In the genomic region with DNA sequence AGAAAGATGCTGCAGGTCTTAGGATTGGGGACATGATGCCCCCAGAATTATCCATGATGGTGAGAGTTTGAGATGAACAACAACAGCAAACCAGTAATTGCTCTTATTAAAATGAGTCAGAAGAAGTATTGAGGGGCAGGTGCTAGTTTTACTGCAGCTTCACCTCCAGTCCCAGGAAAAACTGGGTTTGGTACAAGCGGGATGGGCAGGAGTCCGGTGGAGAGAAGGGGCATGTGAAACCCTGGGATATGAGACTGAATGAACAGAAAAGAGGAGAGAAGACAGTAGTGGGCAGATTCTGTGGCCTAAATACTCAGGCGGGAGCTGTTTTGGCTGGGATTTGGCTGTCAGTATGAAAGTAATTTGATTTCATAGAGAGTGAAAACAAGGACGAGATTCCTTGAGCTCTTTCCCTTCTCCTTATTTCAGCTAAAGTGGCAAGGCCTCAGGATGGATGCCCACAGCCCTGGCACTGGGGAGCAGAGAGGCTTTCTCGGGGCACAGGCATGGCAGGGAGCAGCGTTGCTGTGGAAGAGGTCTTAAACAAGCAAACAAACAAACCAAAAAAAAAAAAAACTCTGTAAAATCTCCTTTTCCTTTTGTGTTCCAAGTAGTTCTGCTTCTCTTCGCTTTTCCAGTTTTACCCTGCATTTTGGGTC, we compare ENCODE assay signal across 11 cellular contexts. TPM values are rescaled to one million over a fixed set of nuclear protein-coding genes. Genes with fewer than 3 reads are reported as not detected.
DNase-seq lines count a peak whose midpoint lies in the region; FAIRE-seq and TF ChIP-seq lines count a peak whose summit lies in the region.
"Had no signal": no experiment of that assay in that cellular context is flagged by ENCODE, and none has a peak within 500 bp of the region (broad histone marks: within the 10 kb centered on the region; RNA-seq: fewer than 3 reads in every experiment).

No MANE protein-coding gene starts in this region.

- WGBS in ovary, 3 donors: 25 to 33% (median 28%) methylated on average over 7 of the region's 7 CpGs

- POLR2A ChIA-PET in GM10248 (lab: Yijun Ruan, JAX): no interaction called here

- H3K27me3 ChIP-seq in ACC112 (ENCODE audit: insufficient read depth, low read length) (no peaks in the 10 kb centered on the region), ovary (no peaks in the 10 kb centered on the region)

- no peak overlapping the region for H2AFZ ChIP-seq in ACC112 (ENCODE audit: low read length, unreplicated experiment)

- CTCF ChIA-PET in GM10248 (lab: Yijun Ruan, JAX): interaction anchor here (1.2 kb wide), 1 partner anchor 61 kb away, joined by 3 read pairs; no protein-coding TSS in a partner anchor

- no peak for FAIRE-seq in RCC 7860 (lab: Jason Lieb, UNC)

- H3K27ac ChIP-seq in ACC112 (ENCODE audit: low read depth, low read length): peak overlapping the region; percentile 47
- H3K27ac ChIP-seq in epithelial cell of prostate: peak overlapping the region; percentile 81
- H3K27ac ChIP-seq in ovary: peak overlapping the region in 1 of 2 donors; percentile 35

- TF ChIP-seq POLR2A in ovary (IDR thresholded peaks at IDR 0.05): no peak

- peak overlapping the region; percentile 85 for H3K4me3 ChIP-seq in ACC112 (ENCODE audit: low read depth, low read length)
- peak overlapping the region; percentile 32 for H3K4me3 ChIP-seq in ovary

- DNase-seq in NCI-H69 (lab: John Stamatoyannopoulos, UW): peak; percentile 54
- no peak for DNase-seq in epithelial cell of prostate (ENCODE audit: low read depth, low spot score)
- no peak for DNase-seq in ovary
- no peak for DNase-seq in GM10248 (ENCODE audit: extremely low spot score)
- no peak for DNase-seq in NAMALWA (ENCODE audit: low spot score)
- no peak for DNase-seq in A172 (ENCODE audit: low spot score)
- DNase-seq in RCC 7860 (ENCODE audit: low spot score): no peak
- DNase-seq: activated T-cell treated with anti-CD3 and anti-CD28 coated beads, Interleukin-2, amount 50 U/mL, for 1 hour; SIG-M5 had no signal

- TF ChIP-seq EP300 in ovary (IDR thresholded peaks at IDR 0.05): no peak

- peaks cover 80% of the 10 kb centered on the region for H3K79me2 ChIP-seq in ACC112 (ENCODE audit: control insufficient read depth, insufficient read depth, low read length, unreplicated experiment)

- intact Hi-C loops in ovary (cut with DNase I): loop anchor here in 2 of 4 donors (5.0 kb wide), 1 partner anchor 36 kb away; no protein-coding TSS in a partner anchor

- H3K9me3 ChIP-seq in ovary: no peaks in the 10 kb centered on the region

- no peak for TF ChIP-seq CTCF in ovary (IDR thresholded peaks at IDR 0.05)
- TF ChIP-seq CTCF in GM10248 (IDR thresholded peaks at IDR 0.05; ENCODE audit: control extremely low read depth, extremely low read depth, low read depth, missing control alignments): no peak

- H3K4me1 ChIP-seq in ACC112 (ENCODE audit: control insufficient read depth, insufficient read depth, low read length, unreplicated experiment) (peaks cover 37% of the 10 kb centered on the region), ovary (ENCODE audit: insufficient read depth) (peaks cover 31% of the 10 kb centered on the region)

- H3K36me3 ChIP-seq in ACC112 (ENCODE audit: insufficient read depth, low read length) (0 out of 2 replicates have a peak, but pooled peaks cover 5% of the 10 kb centered on the region), ovary (no peaks in the 10 kb centered on the region)

RNA-seq across cellular contexts. Expression of a gene that starts 30.7 kb away (rescaled TPM):
- total RNA-seq in ovary: 100 to 1,000 TPM in 5 of 7 donors, 10 to 100 TPM in 2; 30.3 to 256 (median 223) TPM
- polyA plus RNA-seq in ovary: 10 to 100 TPM; 76.9 to 82.2 TPM
- 17.0 and 25.7 TPM in 2 replicates for total RNA-seq in A172 (2014; rRNA removed; shearing (Covaris generic))

RNA-seq across cellular contexts. Expression of a gene that starts 56.6 kb away (rescaled TPM):
- total RNA-seq in ovary: under 1 TPM in 2 of 7 donors, not detected in 5; 0.11 to 0.15 TPM
- polyA plus RNA-seq in ovary: not detected
- total RNA-seq in A172 (2014; rRNA removed; shearing (Covaris generic)): 0.10 and 0.36 TPM in 2 replicates
- total RNA-seq: mononuclear cell had no signal
